Comparison of ENCODE assay signal across 1 cellular context in the genomic region with DNA sequence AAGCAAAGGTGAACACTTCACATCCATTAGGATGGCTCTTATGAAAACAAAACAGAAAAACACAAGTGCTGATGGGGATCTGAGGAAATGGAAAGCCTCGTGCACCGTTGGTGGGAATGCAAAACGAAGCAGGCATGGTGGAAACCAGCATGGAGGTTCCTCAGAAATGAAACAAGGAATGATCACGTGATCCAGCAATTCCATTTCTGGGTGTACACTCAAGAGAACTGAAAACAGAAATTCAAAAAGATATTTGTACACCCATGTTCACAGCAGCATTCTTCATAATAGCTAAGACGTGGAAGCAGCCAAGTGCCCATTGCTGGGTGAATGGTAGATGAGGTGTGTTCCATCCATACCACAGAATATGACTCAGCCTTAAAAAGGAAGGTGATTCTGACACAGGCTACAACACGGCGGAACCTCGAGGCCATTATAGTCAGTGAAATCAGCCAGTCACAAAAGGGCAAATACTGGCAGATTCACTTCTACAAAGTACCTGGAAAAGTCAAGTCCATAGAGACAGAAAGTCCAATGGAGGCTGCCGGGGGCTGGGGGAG.
A peak's percentile ranks its signal among the peaks of the same experiment; 100 is the strongest.
TF ChIP-seq lines count a peak whose summit lies in the region.

No MANE protein-coding gene starts in this region.

TF ChIP-seq in HepG2, 621 proteins besides CTCF, POLR2A, EP300 and RAD21 (continued from another document):
- peak; percentile 87 for TF ChIP-seq RAD51 (IDR thresholded peaks at IDR 0.05; ENCODE audit: borderline replicate concordance)
- no peak for TF ChIP-seq SIX1 (CRISPR knock-in tag; IDR thresholded peaks at IDR 0.05; ENCODE audit: borderline replicate concordance)
- TF ChIP-seq, protein P1, sequence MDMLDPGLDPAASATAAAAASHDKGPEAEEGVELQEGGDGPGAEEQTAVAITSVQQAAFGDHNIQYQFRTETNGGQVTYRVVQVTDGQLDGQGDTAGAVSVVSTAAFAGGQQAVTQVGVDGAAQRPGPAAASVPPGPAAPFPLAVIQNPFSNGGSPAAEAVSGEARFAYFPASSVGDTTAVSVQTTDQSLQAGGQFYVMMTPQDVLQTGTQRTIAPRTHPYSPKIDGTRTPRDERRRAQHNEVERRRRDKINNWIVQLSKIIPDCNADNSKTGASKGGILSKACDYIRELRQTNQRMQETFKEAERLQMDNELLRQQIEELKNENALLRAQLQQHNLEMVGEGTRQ (IDR thresholded peaks at IDR 0.05; ENCODE audit: low read depth, low read length) = peak; percentile 68
- TF ChIP-seq, protein P1 (CRISPR knock-in tag; IDR thresholded peaks at IDR 0.05; ENCODE audit: borderline replicate concordance) = no peak
- no peak for TF ChIP-seq ZNF557 (CRISPR knock-in tag; IDR thresholded peaks at IDR 0.05)
